ENCODE assay signal across 24 cellular contexts in genomic region chr5:40052812-40053211, GRCh38.
A peak's percentile ranks its signal among the peaks of the same experiment; 100 is the strongest.
DNase-seq lines count a peak whose midpoint lies in the region; ATAC-seq, FAIRE-seq and TF ChIP-seq lines count a peak whose summit lies in the region.
"Had no signal": no experiment of that assay in that cellular context is flagged by ENCODE, and none has a peak within 500 bp of the region (broad histone marks: within the 10 kb centered on the region; RNA-seq: fewer than 3 reads in every experiment).

No MANE protein-coding gene starts in this region.

- peak; percentile 84 for ATAC-seq in RWPE2 (ENCODE audit: low read depth)
- ATAC-seq in stimulated activated naive B cell treated with anti-CD40 and anti-IgM and Interleukin-4, amounts not matched to agents 10 μg/mL and 1 μg/mL and 100 μg/mL, for 72 hours (replicated peaks), result no peak
- ATAC-seq: natural killer cell; sciatic nerve; stimulated activated naive CD8-positive, alpha-beta T cell treated with anti-CD3 and anti-CD28 coated beads, Interleukin-15, Interleukin-2, amounts not matched to agents 100 U/mL and 50 U/mL, for 24 hours had no signal

- H3K9me3 ChIP-seq in RWPE2 (ENCODE audit: severe bottlenecking), result no peaks in the 10 kb centered on the region
- no peaks in the 10 kb centered on the region for H3K9me3 ChIP-seq in spleen
- no peaks in the 10 kb centered on the region for H3K9me3 ChIP-seq in ascending aorta
- H3K9me3 ChIP-seq: BE2C had no signal

- no peaks in the 10 kb centered on the region for H3K36me3 ChIP-seq in RWPE2 (ENCODE audit: low read depth)
- no peaks in the 10 kb centered on the region for H3K36me3 ChIP-seq in spleen
- H3K36me3 ChIP-seq in ascending aorta, result no peaks in the 10 kb centered on the region
- H3K36me3 ChIP-seq: BE2C had no signal

- intact Hi-C loops in spleen (cut with DNase I; ENCODE audit: low total_unique reads), result no loop called here
- intact Hi-C loops in ascending aorta (cut with DNase I), result no loop called here

- no peak for TF ChIP-seq POLR2A in spleen (IDR thresholded peaks at IDR 0.05)

- H3K4me3 ChIP-seq in RWPE2 (ENCODE audit: severe bottlenecking) (no peak overlapping the region), epithelial cell of esophagus (ENCODE audit: low read length) (no peak overlapping the region), spleen (no peak overlapping the region), ascending aorta (no peak overlapping the region)

- peaks cover 0 to 2% of the 10 kb centered on the region in 2 donors for H3K9me3 Mint-ChIP-seq in stimulated activated naive B cell treated with anti-CD40 and anti-IgM and Interleukin-4, amounts not matched to agents 10 μg/mL and 1 μg/mL and 100 μg/mL, for 72 hours
- H3K9me3 Mint-ChIP-seq: natural killer cell, type B pancreatic cell had no signal

- H3K4me1 Mint-ChIP-seq in stimulated activated naive B cell treated with anti-CD40 and anti-IgM and Interleukin-4, amounts not matched to agents 10 μg/mL and 1 μg/mL and 100 μg/mL, for 72 hours, result no peaks in the 10 kb centered on the region
- H3K4me1 Mint-ChIP-seq: activated CD4-positive, alpha-beta T cell treated with anti-CD3 and anti-CD28 coated beads, Interleukin-2, amount 10 ng/mL, durations not matched to agents 24 days and 14 days had no signal

- no peaks in the 10 kb centered on the region for H3K4me1 ChIP-seq in RWPE2 (ENCODE audit: insufficient read depth, poor library complexity, severe bottlenecking)
- H3K4me1 ChIP-seq in spleen, result no peaks in the 10 kb centered on the region
- no peaks in the 10 kb centered on the region for H3K4me1 ChIP-seq in ascending aorta
- H3K4me1 ChIP-seq: BE2C, parathyroid adenoma had no signal

- WGBS in spleen, 5 donors, result 61 to 89% (median 77%) methylated on average over 4 of the region's 4 CpGs

- TF ChIP-seq CTCF in RWPE2 (IDR thresholded peaks at IDR 0.05; ENCODE audit: poor library complexity, severe bottlenecking) (no peak), epithelial cell of esophagus (IDR thresholded peaks at IDR 0.05; ENCODE audit: insufficient read depth, low read depth, low read length, missing control alignments) (no peak), spleen (IDR thresholded peaks at IDR 0.05 in 8 of 11, conservative IDR thresholded peaks at IDR 0.05 in 3 of 11) (no peak), ascending aorta (IDR thresholded peaks at IDR 0.05) (no peak)

- FAIRE-seq in HTR-8/SVneo (lab: Jason Lieb, UNC), result peak; percentile 79

- peak overlapping the region; percentile 20 for H3K27ac Mint-ChIP-seq in stimulated activated naive B cell treated with anti-CD40 and anti-IgM and Interleukin-4, amounts not matched to agents 10 μg/mL and 1 μg/mL and 100 μg/mL, for 72 hours
- H3K27ac Mint-ChIP-seq: activated CD4-positive, alpha-beta T cell treated with anti-CD3 and anti-CD28 coated beads, Interleukin-2, amount 10 ng/mL, durations not matched to agents 24 days and 14 days; memory B cell; natural killer cell; type B pancreatic cell had no signal

- H3K27ac ChIP-seq in RWPE2 (ENCODE audit: poor library complexity, severe bottlenecking) (no peak overlapping the region), spleen (no peak overlapping the region), ascending aorta (no peak overlapping the region)
- H3K27ac ChIP-seq: parathyroid adenoma had no signal

- DNase-seq in HTR-8/SVneo (ENCODE audit: insufficient read length, low spot score) (no peak), RWPE2 (ENCODE audit: low spot score) (no peak), epithelial cell of esophagus (ENCODE audit: low read depth) (peak; percentile 76), spleen (no peak), 8988T (no peak), ascending aorta (ENCODE audit: low spot score in 2 of 2) (no peak)
- no peak for DNase-seq in stimulated activated naive B cell treated with anti-CD40 and anti-IgM and Interleukin-4, amounts not matched to agents 10 μg/mL and 1 μg/mL and 100 μg/mL, for 72 hours
- DNase-seq: activated CD4-positive, alpha-beta T cell treated with anti-CD3 and anti-CD28 coated beads, Interleukin-2, amount 10 ng/mL, durations not matched to agents 24 days and 14 days; activated CD8-positive, alpha-beta memory T cell treated with anti-CD3 and anti-CD28 coated beads, Interleukin-2, amount 50 U/mL, for 4 hours; activated gamma-delta T cell; amygdala; BE2C; GF-D8; H7; kidney glomerular epithelial cell; natural killer cell; NCI-H187 treated with DMSO at 0.1 percent for 48 hours; NCI-H446; RPMI8226; stimulated activated naive CD8-positive, alpha-beta T cell treated with anti-CD3 and anti-CD28 coated beads, Interleukin-15, Interleukin-2, amounts not matched to agents 100 U/mL and 50 U/mL, for 24 hours had no signal

- H3K4me3 Mint-ChIP-seq in stimulated activated naive B cell treated with anti-CD40 and anti-IgM and Interleukin-4, amounts not matched to agents 10 μg/mL and 1 μg/mL and 100 μg/mL, for 72 hours, result no peak overlapping the region
- H3K4me3 Mint-ChIP-seq: activated CD4-positive, alpha-beta T cell treated with anti-CD3 and anti-CD28 coated beads, Interleukin-2, amount 10 ng/mL, durations not matched to agents 24 days and 14 days; memory B cell; natural killer cell; type B pancreatic cell had no signal

- H3K36me3 Mint-ChIP-seq in stimulated activated naive B cell treated with anti-CD40 and anti-IgM and Interleukin-4, amounts not matched to agents 10 μg/mL and 1 μg/mL and 100 μg/mL, for 72 hours, result no peaks in the 10 kb centered on the region
- H3K36me3 Mint-ChIP-seq: memory B cell, natural killer cell, type B pancreatic cell had no signal

- H3K27me3 Mint-ChIP-seq in stimulated activated naive B cell treated with anti-CD40 and anti-IgM and Interleukin-4, amounts not matched to agents 10 μg/mL and 1 μg/mL and 100 μg/mL, for 72 hours, result no peaks in the 10 kb centered on the region
- H3K27me3 Mint-ChIP-seq: memory B cell had no signal

- no peaks in the 10 kb centered on the region for H3K27me3 ChIP-seq in RWPE2 (ENCODE audit: insufficient read depth, poor library complexity, severe bottlenecking)
- no peaks in the 10 kb centered on the region for H3K27me3 ChIP-seq in spleen (replicated peaks in 1 of 7)
- H3K27me3 ChIP-seq in ascending aorta, result no peaks in the 10 kb centered on the region
- H3K27me3 ChIP-seq: BE2C had no signal
